ENCODE assay signal across 8 cellular contexts in the genomic region with DNA sequence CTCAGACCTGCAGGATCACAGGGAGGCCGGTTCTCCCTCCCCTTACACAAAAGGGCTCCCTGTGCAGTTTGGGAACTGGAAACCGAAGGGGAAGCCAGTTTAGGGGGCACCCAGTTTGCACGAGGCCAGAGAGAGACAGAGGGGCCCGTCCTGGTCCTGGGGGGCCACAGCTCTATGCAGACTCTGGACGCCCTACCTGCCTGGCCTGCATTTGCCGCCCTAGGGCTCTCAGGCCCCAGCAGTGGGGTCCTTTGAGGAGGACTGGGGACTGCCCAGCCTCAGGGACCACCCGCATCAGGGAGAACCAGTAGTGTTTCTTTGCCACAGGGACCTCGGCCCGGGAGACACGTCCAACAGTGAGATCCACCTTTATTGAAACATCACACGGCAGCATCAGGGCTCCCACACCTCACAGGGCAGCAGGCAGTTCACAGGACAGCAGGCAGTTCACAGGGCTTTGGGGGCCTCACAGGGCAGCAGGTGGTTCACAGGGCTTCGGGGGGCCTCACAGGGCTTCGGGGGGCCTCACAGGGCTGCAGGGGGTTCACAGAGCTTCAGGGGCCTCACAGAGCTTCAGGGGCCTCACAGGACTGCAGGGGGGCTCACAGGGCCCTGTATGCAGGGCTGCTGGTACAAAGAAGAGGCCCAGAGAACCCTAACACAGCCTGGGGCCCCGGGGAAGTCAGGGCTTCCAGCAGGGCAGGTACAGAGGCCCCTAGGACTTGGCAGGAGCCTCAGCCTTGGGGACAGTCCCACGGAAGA. TPM values are rescaled to one million over a fixed set of nuclear protein-coding genes. Genes with fewer than 3 reads are reported as not detected.
DNase-seq lines count a peak whose midpoint lies in the region; FAIRE-seq and TF ChIP-seq lines count a peak whose summit lies in the region.

No MANE protein-coding gene starts in this region.

- H3K27me3 ChIP-seq in ascending aorta (no peaks in the 10 kb centered on the region), keratinocyte (ENCODE audit: control insufficient read depth, extremely low read depth, insufficient read depth, low read length) (peaks cover 15% of the 10 kb centered on the region), stomach (peaks cover 0 to 4% (median 0%) of the 10 kb centered on the region in 3 donors)

- peak overlapping the region; percentile 94 for H2AFZ ChIP-seq in keratinocyte (ENCODE audit: control insufficient read depth, low read length)

- H3K9me3 ChIP-seq in ascending aorta (no peaks in the 10 kb centered on the region), keratinocyte (ENCODE audit: control insufficient read depth, low read depth, low read length) (no peaks in the 10 kb centered on the region), stomach (no peaks in the 10 kb centered on the region)

- H3K4me3 ChIP-seq in ascending aorta = peak overlapping the region; percentile 67 to 89
- peak overlapping the region in 2 of 3 experiments; percentile 29 to 64 for H3K4me3 ChIP-seq in keratinocyte (ENCODE audit: control insufficient read depth in 2 of 3, extremely low read depth in 1 of 3, insufficient read depth in 2 of 3, low read depth in 1 of 3, low read length in 3 of 3)
- H3K4me3 ChIP-seq in stomach = peak overlapping the region; percentile 62 to 70 (median 68)

- TF ChIP-seq CTCF in ascending aorta (IDR thresholded peaks at IDR 0.05) (no peak), keratinocyte (optimal IDR thresholded peaks at IDR 0.05 in 1 of 3, IDR thresholded peaks at IDR 0.05 in 1 of 3, conservative IDR thresholded peaks at IDR 0.05 in 1 of 3; ENCODE audit: extremely low read depth in 1 of 3, insufficient read depth in 2 of 3, low read length in 3 of 3) (no peak), stomach (IDR thresholded peaks at IDR 0.05) (no peak), D721Med (IDR thresholded peaks at IDR 0.05; ENCODE audit: insufficient read depth, missing control alignments) (no peak)

- peak; percentile 71 for DNase-seq in HuH-7.5 (ENCODE audit: low spot score)
- DNase-seq in ascending aorta (ENCODE audit: low spot score in 2 of 2) = peak in 1 of 2 donors; percentile 62
- DNase-seq in keratinocyte (ENCODE audit: low read depth, low spot score) = no peak
- DNase-seq in stomach = no peak
- DNase-seq in HTR-8/SVneo (ENCODE audit: insufficient read length, low spot score) = no peak
- DNase-seq in cortex of kidney (lab: John Stamatoyannopoulos, UW) = no peak
- no peak for DNase-seq in NCI-H526 treated with DMSO at 0.1 percent for 48 hours (lab: John Stamatoyannopoulos, UW)
- DNase-seq in D721Med (ENCODE audit: insufficient read length, low spot score) = no peak

- H3K9ac ChIP-seq in keratinocyte (ENCODE audit: control insufficient read depth, extremely low read depth, insufficient read depth, low read length) = peak overlapping the region; percentile 78

- peaks cover 7% of the 10 kb centered on the region for H3K79me2 ChIP-seq in keratinocyte (ENCODE audit: control insufficient read depth, insufficient read depth, low read length)

- FAIRE-seq in keratinocyte (lab: Jason Lieb, UNC) (no peak), HTR-8/SVneo (lab: Jason Lieb, UNC) (no peak), D721Med (lab: Jason Lieb, UNC) (no peak)

- TF ChIP-seq POLR2A in stomach (IDR thresholded peaks at IDR 0.05) = no peak

- H4K20me1 ChIP-seq in keratinocyte (ENCODE audit: control insufficient read depth, extremely low read depth, insufficient read depth, low read length) = no peaks in the 10 kb centered on the region

- no peaks in the 10 kb centered on the region for H3K9me1 ChIP-seq in keratinocyte (ENCODE audit: control insufficient read depth, extremely low read depth, insufficient read depth, low read length)

- H3K27ac ChIP-seq in ascending aorta (peak overlapping the region; percentile 71 to 72), keratinocyte (ENCODE audit: control insufficient read depth, insufficient read depth, low read length) (peak overlapping the region; percentile 56), stomach (peak overlapping the region; percentile 40 to 88 (median 79))

- H3K36me3 ChIP-seq in ascending aorta (peaks cover 12 to 16% of the 10 kb centered on the region in 2 donors), keratinocyte (ENCODE audit: control insufficient read depth in 2 of 2, extremely low read depth in 1 of 2, insufficient read depth in 2 of 2, low read length in 2 of 2) (peaks cover 0 to 8% of the 10 kb centered on the region in 2 experiments), stomach (peaks cover 5 to 59% (median 32%) of the 10 kb centered on the region in 4 donors)

- H3K4me2 ChIP-seq in keratinocyte (ENCODE audit: control insufficient read depth, extremely low read depth, insufficient read depth, low read depth, low read length) = peak overlapping the region; percentile 80

- TF ChIP-seq EP300 in stomach (IDR thresholded peaks at IDR 0.05) = no peak

- H3K4me1 ChIP-seq in ascending aorta (peaks cover 34% of the 10 kb centered on the region in 2 donors), keratinocyte (ENCODE audit: control insufficient read depth, extremely low read depth, insufficient read depth, low read length) (peaks cover 10% of the 10 kb centered on the region), stomach (peaks cover 27 to 68% (median 49%) of the 10 kb centered on the region in 4 donors)

- intact Hi-C loops in ascending aorta (cut with DNase I) (loop anchor here (1.0 to 10.0 kb wide), 4 partner anchors 36 to 372 kb away; partner anchors contain the start of genes ARRDC1, EXD3, MAN1B1 and MRPL41), stomach (cut with DNase I; ENCODE audit: low total_unique reads) (no loop called here)

- dilution Hi-C loops in keratinocyte (cut with MboI; ENCODE audit: extremely low pct_ligation_motif_present, low sequenced_read_pairs) = no loop called here

- 26 to 50% (median 42%) methylated on average over 10 to 15 of the region's 15 CpGs for WGBS in stomach, 5 donors

RNA-seq across cellular contexts. Expression of gene NSMF, which starts 0.6 kb away (rescaled TPM):
- total RNA-seq in ascending aorta (231 TPM), stomach (10 to 100 TPM; 11.7 to 84.9 (median 56.6) TPM)
- polyA plus RNA-seq in keratinocyte (29.5 to 46.6 TPM (median 33.1 TPM) in 3 replicates), stomach (10 to 100 TPM; 20.3 to 45.4 (median 28.9) TPM)
- 5.6 TPM for polyA plus RNA-seq in keratinocyte (2011; ENCODE audit: low read depth)
- 25.8 and 51.4 TPM in 2 replicates for polyA plus RNA-seq in keratinocyte (2011; cell fraction: cytosol; rRNA removed)
- 97.1 and 113 TPM in 2 replicates for polyA plus RNA-seq in keratinocyte (2011; cell fraction: nucleus; rRNA removed)
- 23.0 and 34.1 TPM in 2 replicates for polyA plus RNA-seq in keratinocyte (2012; ENCODE audit: low replicate concordance)
- polyA minus RNA-seq in keratinocyte = 28.3 to 102 TPM (median 39.7 TPM) in 3 replicates
- 67.9 TPM for polyA minus RNA-seq in keratinocyte (2011; cell fraction: cytosol; rRNA and poly(A)+ RNA removed)
- 34.3 and 39.8 TPM in 2 replicates for polyA minus RNA-seq in keratinocyte (2011; cell fraction: nucleus; rRNA and poly(A)+ RNA removed)

RNA-seq across cellular contexts. Expression of gene ENTPD8, which starts 18.6 kb away (rescaled TPM):
- not detected for total RNA-seq in ascending aorta
- polyA plus RNA-seq in keratinocyte = not detected in 3 replicates
- polyA plus RNA-seq in keratinocyte (2011; ENCODE audit: low read depth) = not detected
- not detected in 2 replicates for polyA plus RNA-seq in keratinocyte (2011; cell fraction: cytosol; rRNA removed)
- 0.05 TPM in 1 of 2 replicates, not detected in the other for polyA plus RNA-seq in keratinocyte (2011; cell fraction: nucleus; rRNA removed)
- polyA plus RNA-seq in keratinocyte (2012; ENCODE audit: low replicate concordance) = not detected in 2 replicates
- not detected in 3 replicates for polyA minus RNA-seq in keratinocyte
- not detected for polyA minus RNA-seq in keratinocyte (2011; cell fraction: cytosol; rRNA and poly(A)+ RNA removed)
- polyA minus RNA-seq in keratinocyte (2011; cell fraction: nucleus; rRNA and poly(A)+ RNA removed) = not detected in 2 replicates
- 10 to 100 TPM in 2 of 5 donors, 1 to 10 TPM in 1, under 1 TPM in 2; 0.89 to 37.9 (median 5.9) TPM for total RNA-seq in stomach
- 10 to 100 TPM in 1 of 3 donors, 1 to 10 TPM in 2; 2.8 to 16.2 (median 7.6) TPM for polyA plus RNA-seq in stomach

RNA-seq across cellular contexts. Expression of gene NOXA1, which starts 36.6 kb away (rescaled TPM):
- total RNA-seq in ascending aorta (6.9 TPM), stomach (10 to 100 TPM in 2 of 5 donors, 1 to 10 TPM in 3; 3.5 to 43.2 (median 8.3) TPM)
- polyA plus RNA-seq in keratinocyte (0.07 to 0.33 TPM (median 0.09 TPM) in 3 replicates), stomach (10 to 100 TPM; 14.4 to 20.5 (median 15.1) TPM)
- polyA plus RNA-seq in keratinocyte (2011; ENCODE audit: low read depth) = 0.50 TPM
- 0.14 TPM in 1 of 2 replicates, not detected in the other for polyA plus RNA-seq in keratinocyte (2011; cell fraction: cytosol; rRNA removed)
- 0.74 and 1.4 TPM in 2 replicates for polyA plus RNA-seq in keratinocyte (2011; cell fraction: nucleus; rRNA removed)
- polyA plus RNA-seq in keratinocyte (2012; ENCODE audit: low replicate concordance) = 0.13 and 0.86 TPM in 2 replicates
- polyA minus RNA-seq in keratinocyte = not detected in 3 replicates
- 1.2 TPM for polyA minus RNA-seq in keratinocyte (2011; cell fraction: cytosol; rRNA and poly(A)+ RNA removed)
- polyA minus RNA-seq in keratinocyte (2011; cell fraction: nucleus; rRNA and poly(A)+ RNA removed) = 0.63 and 0.93 TPM in 2 replicates

RNA-seq across cellular contexts. Expression of gene EXD3, which starts 36.8 kb away (rescaled TPM):
- total RNA-seq in ascending aorta (16.7 TPM), stomach (100 to 1,000 TPM in 1 of 5 donors, 10 to 100 TPM in 4; 12.9 to 105 (median 28.1) TPM)
- polyA plus RNA-seq in keratinocyte (1.5 to 5.4 TPM (median 1.9 TPM) in 3 replicates), stomach (10 to 100 TPM; 17.4 to 27.3 (median 20.7) TPM)
- polyA plus RNA-seq in keratinocyte (2011; ENCODE audit: low read depth) = 3.9 TPM
- polyA plus RNA-seq in keratinocyte (2011; cell fraction: cytosol; rRNA removed) = 0.94 and 3.9 TPM in 2 replicates
- 7.1 and 12.1 TPM in 2 replicates for polyA plus RNA-seq in keratinocyte (2011; cell fraction: nucleus; rRNA removed)
- polyA plus RNA-seq in keratinocyte (2012; ENCODE audit: low replicate concordance) = 5.2 and 8.5 TPM in 2 replicates
- polyA minus RNA-seq in keratinocyte = 2.4 to 3.4 TPM (median 2.6 TPM) in 3 replicates
- 5.4 TPM for polyA minus RNA-seq in keratinocyte (2011; cell fraction: cytosol; rRNA and poly(A)+ RNA removed)
- polyA minus RNA-seq in keratinocyte (2011; cell fraction: nucleus; rRNA and poly(A)+ RNA removed) = 3.8 and 5.1 TPM in 2 replicates
